8 cellular contexts compared by ENCODE assay signal in the genomic region with DNA sequence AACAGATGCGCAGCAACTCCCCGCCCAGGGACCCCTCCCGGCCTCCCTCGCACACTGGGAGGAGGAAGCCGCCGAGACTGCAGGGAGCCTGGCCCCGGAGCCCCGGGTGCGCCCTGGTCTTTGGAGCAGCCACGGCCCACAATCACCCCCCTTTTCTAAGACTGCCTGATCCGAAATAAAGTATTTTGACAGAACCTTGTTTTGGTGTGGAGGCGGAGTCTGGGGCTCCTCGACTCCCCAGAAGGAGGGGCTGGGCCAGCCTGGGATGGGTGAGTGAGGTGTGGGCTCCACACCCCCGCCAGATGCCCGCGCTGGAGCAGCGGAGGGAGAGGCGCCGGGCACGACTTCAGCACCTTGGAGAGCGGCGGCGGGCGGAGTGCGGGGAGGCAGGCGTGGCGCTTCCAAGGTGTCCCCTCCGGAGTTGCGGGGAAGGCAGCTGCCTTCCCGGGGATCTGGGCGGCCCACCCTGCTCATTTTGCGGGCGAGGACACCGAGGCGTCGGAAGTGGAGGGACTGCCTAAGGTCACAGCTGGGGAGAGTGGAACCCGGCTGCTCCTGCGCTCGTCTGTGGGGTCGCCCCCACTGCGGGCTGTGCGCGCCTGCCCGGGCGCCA. TPM values are rescaled to one million over a fixed set of nuclear protein-coding genes. Genes with fewer than 3 reads are reported as not detected.
A peak's percentile ranks its signal among the peaks of the same experiment; 100 is the strongest.
DNase-seq lines count a peak whose midpoint lies in the region; ATAC-seq and TF ChIP-seq lines count a peak whose summit lies in the region.

No MANE protein-coding gene starts in this region.

- whole genome bisulfite sequencing in HUES64, result 11% methylated on average over 45 of the region's 45 CpGs

- peaks cover 13% of the 10 kb centered on the region for H3K4me1 Mint-ChIP-seq in stimulated activated effector memory CD8-positive, alpha-beta T cell treated with anti-CD3 and anti-CD28 coated beads, Interleukin-12 subunit alpha, Interleukin-12 subunit beta, amount 100 ng/mL, for 72 hours

- H3K27ac ChIP-seq in HUES64 (ENCODE audit: low read depth, low read length), result no peak overlapping the region

- H3K4me1 ChIP-seq in HUES64 (ENCODE audit: insufficient read depth, low read length), result no peaks in the 10 kb centered on the region

- H3K9ac ChIP-seq in HUES64 (ENCODE audit: low read depth, low read length), result no peak overlapping the region

- H3K4me3 ChIP-seq in HUES64 (ENCODE audit: low read length), result peak overlapping the region; percentile 30
- no peak overlapping the region for H3K4me3 ChIP-seq in cardiac fibroblast (replicated peaks in 1 of 2; ENCODE audit: low read depth in 2 of 2, low read length in 2 of 2)

- ATAC-seq in stimulated activated effector memory CD8-positive, alpha-beta T cell treated with anti-CD3 and anti-CD28 coated beads, Interleukin-12 subunit alpha, Interleukin-12 subunit beta, amount 100 ng/mL, for 72 hours, result peak; percentile 76

- H3K27me3 ChIP-seq in HUES64 (ENCODE audit: insufficient read depth, low read length), result peaks cover 15% of the 10 kb centered on the region

- H3K27ac Mint-ChIP-seq in stimulated activated effector memory CD8-positive, alpha-beta T cell treated with anti-CD3 and anti-CD28 coated beads, Interleukin-12 subunit alpha, Interleukin-12 subunit beta, amount 100 ng/mL, for 72 hours, result no peak overlapping the region

- no peaks in the 10 kb centered on the region for H3K9me3 Mint-ChIP-seq in stimulated activated effector memory CD8-positive, alpha-beta T cell treated with anti-CD3 and anti-CD28 coated beads, Interleukin-12 subunit alpha, Interleukin-12 subunit beta, amount 100 ng/mL, for 72 hours

- TF ChIP-seq CTCF in cardiac fibroblast (IDR thresholded peaks at IDR 0.05; ENCODE audit: low read depth, low read length), result no peak

- no peak overlapping the region for H3K4me3 Mint-ChIP-seq in stimulated activated effector memory CD8-positive, alpha-beta T cell treated with anti-CD3 and anti-CD28 coated beads, Interleukin-12 subunit alpha, Interleukin-12 subunit beta, amount 100 ng/mL, for 72 hours

- H3K36me3 ChIP-seq in HUES64 (ENCODE audit: insufficient read depth, low read length), result 0 out of 2 replicates have a peak, but pooled peaks cover 6% of the 10 kb centered on the region

- DNase-seq in A172 (ENCODE audit: low spot score), result peak; percentile 38
- DNase-seq in activated CD4-positive, CD25-positive, alpha-beta regulatory T cell (lab: John Stamatoyannopoulos, UW), result peak; percentile 42 to 56 (median 48)
- peak; percentile 42 to 46 for DNase-seq in cardiac fibroblast (ENCODE audit: low read depth in 2 of 2)
- peak; percentile 7 for DNase-seq in midbrain (lab: John Stamatoyannopoulos, UW)
- DNase-seq in stimulated activated effector memory CD8-positive, alpha-beta T cell treated with anti-CD3 and anti-CD28 coated beads, Interleukin-12 subunit alpha, Interleukin-12 subunit beta, amount 100 ng/mL, for 72 hours (ENCODE audit: low spot score in 2 of 2), result peak; percentile 67 to 82
- DNase-seq in SKM-1 treated with dmso at 0.1 percent for 144 hours (lab: John Stamatoyannopoulos, UW; ENCODE audit: unreplicated experiment), result no peak
- DNase-seq in kidney glomerular epithelial cell (lab: John Stamatoyannopoulos, UW), result no peak

- H3K36me3 Mint-ChIP-seq in stimulated activated effector memory CD8-positive, alpha-beta T cell treated with anti-CD3 and anti-CD28 coated beads, Interleukin-12 subunit alpha, Interleukin-12 subunit beta, amount 100 ng/mL, for 72 hours, result peaks cover 20% of the 10 kb centered on the region

- H3K9me3 ChIP-seq in HUES64 (ENCODE audit: insufficient read depth, low read depth, low read length), result no peaks in the 10 kb centered on the region

RNA-seq across cellular contexts. Expression of a gene that starts 9.4 kb away (rescaled TPM):
- total RNA-seq in A172 (2014; rRNA removed; shearing (Covaris generic)), result 32.6 and 35.5 TPM in 2 replicates
- polyA plus RNA-seq in HUES64 (2013, experiment 1 of 2), result 16.8 TPM
- 17.0 TPM for polyA plus RNA-seq in HUES64 (2013, experiment 2 of 2)

RNA-seq across cellular contexts. Expression of a gene that starts 9.5 kb away (rescaled TPM):
- total RNA-seq in A172 (2014; rRNA removed; shearing (Covaris generic)), result 0.41 and 0.53 TPM in 2 replicates
- 3.7 TPM for polyA plus RNA-seq in HUES64 (2013, experiment 1 of 2)
- polyA plus RNA-seq in HUES64 (2013, experiment 2 of 2), result 4.2 TPM

RNA-seq across cellular contexts. Expression of a gene that starts 19.5 kb away (rescaled TPM):
- total RNA-seq in A172 (2014; rRNA removed; shearing (Covaris generic)), result not detected in 2 replicates
- polyA plus RNA-seq in HUES64 (2013, experiment 1 of 2), result 0.05 TPM
- polyA plus RNA-seq in HUES64 (2013, experiment 2 of 2), result 0.19 TPM

RNA-seq across cellular contexts. Expression of a gene that starts 49.0 kb away (rescaled TPM):
- total RNA-seq in A172 (2014; rRNA removed; shearing (Covaris generic)), result 203 and 204 TPM in 2 replicates
- polyA plus RNA-seq in HUES64 (2013, experiment 1 of 2), result 107 TPM
- 115 TPM for polyA plus RNA-seq in HUES64 (2013, experiment 2 of 2)

RNA-seq across cellular contexts. Expression of a gene that starts 56.4 kb away (rescaled TPM):
- total RNA-seq in A172 (2014; rRNA removed; shearing (Covaris generic)), result 6.4 and 8.1 TPM in 2 replicates
- polyA plus RNA-seq in HUES64 (2013, experiment 1 of 2), result 0.80 TPM
- polyA plus RNA-seq in HUES64 (2013, experiment 2 of 2), result 1.5 TPM

Comparison
In these comparisons a context has a peak if more than half of its experiments do, and no peak if none do; other contexts are left out.
1. DNase-seq: peak in A172 (single experiment), activated CD4-positive, CD25-positive, alpha-beta regulatory T cell (4 of 4), cardiac fibroblast (2 of 2), midbrain (single experiment) and stimulated activated effector memory CD8-positive, alpha-beta T cell treated with anti-CD3 and anti-CD28 coated beads, Interleukin-12 subunit alpha, Interleukin-12 subunit beta, amount 100 ng/mL, for 72 hours (2 of 2); none in SKM-1 treated with dmso at 0.1 percent for 144 hours (single experiment) and kidney glomerular epithelial cell (single experiment).